ENCODE assay signal across 28 cellular contexts in the genomic region with DNA sequence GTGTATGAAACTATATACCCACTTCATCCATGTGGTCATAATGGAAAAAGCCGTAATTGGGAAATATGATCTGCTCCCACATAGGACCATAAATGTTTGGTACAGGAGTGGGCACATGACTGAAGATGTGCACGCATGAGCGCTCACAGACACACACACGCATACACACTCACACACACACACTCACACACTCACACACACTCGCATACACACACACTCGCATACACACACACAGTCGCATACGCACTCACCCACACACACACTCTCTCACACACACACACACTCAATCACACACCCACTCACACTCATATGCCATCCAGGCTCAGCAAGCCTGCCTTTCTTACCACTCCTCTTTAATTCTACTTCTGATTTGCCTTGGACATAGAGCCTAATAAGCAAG. TPM values are rescaled to one million over a fixed set of nuclear protein-coding genes. Genes with fewer than 3 reads are reported as not detected.
DNase-seq lines count a peak whose midpoint lies in the region; ATAC-seq and TF ChIP-seq lines count a peak whose summit lies in the region.
"Had no signal": no experiment of that assay in that cellular context is flagged by ENCODE, and none has a peak within 500 bp of the region (broad histone marks: within the 10 kb centered on the region; RNA-seq: fewer than 3 reads in every experiment).

No MANE protein-coding gene starts in this region.

- no peak for TF ChIP-seq EP300 in sigmoid colon (IDR thresholded peaks at IDR 0.05)

- H3K4me3 ChIP-seq in sigmoid colon, result no peak overlapping the region
- H3K4me3 ChIP-seq: BLaER1 treated with 17β-estradiol and CSF1 and Interleukin-3, amounts not matched to agents 10 nM and 100 nM; body of pancreas had no signal

- no peaks in the 10 kb centered on the region for H3K36me3 ChIP-seq in sigmoid colon
- H3K36me3 ChIP-seq: BLaER1 treated with 17β-estradiol and CSF1 and Interleukin-3, amounts not matched to agents 10 nM and 100 nM had no signal

- H3K27ac ChIP-seq in sigmoid colon, result no peak overlapping the region
- H3K27ac ChIP-seq: 22Rv1; BLaER1 treated with 17β-estradiol and CSF1 and Interleukin-3, amounts not matched to agents 10 nM and 100 nM; body of pancreas had no signal

- ATAC-seq in GM21723 (IDR thresholded peaks at IDR 0.05; ENCODE audit: unreplicated experiment), result no peak
- ATAC-seq: body of pancreas; left colon; Right ventricle myocardium inferior; stimulated activated effector memory CD8-positive, alpha-beta T cell treated with anti-CD3 and anti-CD28 coated beads, Interleukin-12 subunit alpha, Interleukin-12 subunit beta, amount 100 ng/mL, for 72 hours had no signal

- no peak for TF ChIP-seq POLR2A in sigmoid colon (IDR thresholded peaks at IDR 0.05)

- WGBS in sigmoid colon, 2 donors, result 97% methylated on average over 8 of the region's 8 CpGs

- intact Hi-C loops in sigmoid colon (cut with DNase I), result no loop called here

- no peaks in the 10 kb centered on the region for H3K9me3 ChIP-seq in sigmoid colon
- H3K9me3 ChIP-seq: BLaER1 treated with 17β-estradiol and CSF1 and Interleukin-3, amounts not matched to agents 10 nM and 100 nM; body of pancreas; SK-N-SH had no signal

- TF ChIP-seq CTCF in sigmoid colon (IDR thresholded peaks at IDR 0.05), result no peak

- peak; percentile 19 for DNase-seq in DMS53 (lab: John Stamatoyannopoulos, UW)
- DNase-seq in DMS53 treated with DMSO at 0.1 percent for 48 hours (lab: John Stamatoyannopoulos, UW; ENCODE audit: unreplicated experiment), result no peak
- peak; percentile 38 for DNase-seq in NCI-H128 (lab: John Stamatoyannopoulos, UW; ENCODE audit: unreplicated experiment)
- peak; percentile 22 for DNase-seq in NCI-H510A treated with DMSO at 0.1 percent for 48 hours (lab: John Stamatoyannopoulos, UW)
- DNase-seq in left kidney (ENCODE audit: low read depth, low spot score), result peak; percentile 58
- no peak for DNase-seq in NCI-H146 treated with DMSO at 0.1 percent for 48 hours (lab: John Stamatoyannopoulos, UW; ENCODE audit: unreplicated experiment)
- no peak for DNase-seq in sigmoid colon
- DNase-seq: activated CD4-positive, alpha-beta T cell treated with anti-CD3 and anti-CD28 coated beads, Interleukin-2, amount 50 U/mL, for 48 hours; activated CD4-positive, CD25-positive, alpha-beta regulatory T cell treated with anti-CD3 and anti-CD28 coated beads, Interleukin-2, amount 50 U/mL, for 72 hours; activated naive CD4-positive, alpha-beta T cell treated with anti-CD3 and anti-CD28 coated beads for 36 hours; body of pancreas; DMS153; erythroblast; KG1; left colon; mammary epithelial cell; NCI-H1436 treated with DMSO at 0.1 percent for 48 hours; NCI-H345; NK-92 treated with Interleukin-12 subunit alpha and Interleukin-12 subunit beta, amount 100 ng/mL, for 24 hours; SK-N-SH; stimulated activated CD4-positive, alpha-beta T cell treated with anti-CD3 and anti-CD28 coated beads, Interleukin-15, amount 100 ng/mL, for 24 hours; T-helper 2 cell; trophoblast cell had no signal

- no peaks in the 10 kb centered on the region for H3K4me1 ChIP-seq in sigmoid colon
- H3K4me1 ChIP-seq: BLaER1 treated with 17β-estradiol and CSF1 and Interleukin-3, amounts not matched to agents 10 nM and 100 nM; body of pancreas had no signal

- no peaks in the 10 kb centered on the region for H3K27me3 ChIP-seq in sigmoid colon
- H3K27me3 ChIP-seq: BLaER1 treated with 17β-estradiol and CSF1 and Interleukin-3, amounts not matched to agents 10 nM and 100 nM; body of pancreas had no signal

RNA-seq across cellular contexts. Expression of gene EGLN3, which starts 45.6 kb away (rescaled TPM):
- 10 to 100 TPM; 13.0 to 18.5 (median 13.2) TPM for total RNA-seq in sigmoid colon
- polyA plus RNA-seq in sigmoid colon, result 10 to 100 TPM; 46.9 to 69.1 (median 58.9) TPM

Comparison
In these comparisons a context has a peak if more than half of its experiments do, and no peak if none do; other contexts are left out.
1. DNase-seq: peak in DMS53 (single experiment), NCI-H128 (single experiment), NCI-H510A treated with DMSO at 0.1 percent for 48 hours (single experiment) and left kidney (single experiment); none in DMS53 treated with DMSO at 0.1 percent for 48 hours (single experiment), NCI-H146 treated with DMSO at 0.1 percent for 48 hours (single experiment) and sigmoid colon (single experiment).